1 cellular context compared by ENCODE assay signal in the genomic region with DNA sequence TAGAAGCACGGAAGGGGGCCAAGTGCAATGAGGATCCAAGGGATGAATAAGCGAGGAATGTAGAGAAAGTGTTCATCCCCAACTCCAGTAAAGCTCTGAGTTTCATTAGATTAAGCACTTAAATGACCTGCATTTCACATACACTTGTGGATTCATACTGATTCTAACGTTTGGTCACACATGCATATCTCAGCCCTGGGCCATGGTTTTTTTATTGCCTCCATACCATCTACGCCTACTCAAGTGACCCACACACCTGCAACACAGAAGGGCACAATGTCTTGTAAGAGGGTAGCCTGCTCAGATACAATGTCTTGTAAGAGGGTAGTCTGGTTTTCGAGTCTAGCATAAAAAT.
A peak's percentile ranks its signal among the peaks of the same experiment; 100 is the strongest.
TF ChIP-seq lines count a peak whose summit lies in the region.

No MANE protein-coding gene starts in this region.

TF ChIP-seq in HepG2, 621 proteins besides CTCF, POLR2A, EP300 and RAD21:
- 0 out of 2 replicates have a peak, but pooled peaks have one; percentile 56 for TF ChIP-seq KLF11 (CRISPR knock-in tag; IDR thresholded peaks at IDR 0.05)
- TF ChIP-seq NFATC3 (CRISPR knock-in tag; IDR thresholded peaks at IDR 0.05) = 0 out of 2 replicates have a peak, but pooled peaks have one; percentile 43
- TF ChIP-seq CCDC6 (CRISPR knock-in tag; IDR thresholded peaks at IDR 0.05) = 0 out of 2 replicates have a peak, but pooled peaks have one; percentile 14
- TF ChIP-seq MXD4 (CRISPR knock-in tag; IDR thresholded peaks at IDR 0.05) = peak; percentile 10; the same call in 1 of the 2 replicates
- TF ChIP-seq SIX4 (CRISPR knock-in tag; IDR thresholded peaks at IDR 0.05) = no peak
- no peak for TF ChIP-seq MATR3 (CRISPR knock-in tag; IDR thresholded peaks at IDR 0.05)
- no peak for TF ChIP-seq SRY (CRISPR knock-in tag; IDR thresholded peaks at IDR 0.05)
- 0 out of 2 replicates have a peak, but pooled peaks have one; percentile 20 for TF ChIP-seq NFIB (CRISPR knock-in tag; IDR thresholded peaks at IDR 0.05; ENCODE audit: borderline replicate concordance)
- no peak for TF ChIP-seq ZNF781 (CRISPR knock-in tag; IDR thresholded peaks at IDR 0.05; ENCODE audit: borderline replicate concordance, not compliant biosample characterization)
- TF ChIP-seq, protein P1, sequence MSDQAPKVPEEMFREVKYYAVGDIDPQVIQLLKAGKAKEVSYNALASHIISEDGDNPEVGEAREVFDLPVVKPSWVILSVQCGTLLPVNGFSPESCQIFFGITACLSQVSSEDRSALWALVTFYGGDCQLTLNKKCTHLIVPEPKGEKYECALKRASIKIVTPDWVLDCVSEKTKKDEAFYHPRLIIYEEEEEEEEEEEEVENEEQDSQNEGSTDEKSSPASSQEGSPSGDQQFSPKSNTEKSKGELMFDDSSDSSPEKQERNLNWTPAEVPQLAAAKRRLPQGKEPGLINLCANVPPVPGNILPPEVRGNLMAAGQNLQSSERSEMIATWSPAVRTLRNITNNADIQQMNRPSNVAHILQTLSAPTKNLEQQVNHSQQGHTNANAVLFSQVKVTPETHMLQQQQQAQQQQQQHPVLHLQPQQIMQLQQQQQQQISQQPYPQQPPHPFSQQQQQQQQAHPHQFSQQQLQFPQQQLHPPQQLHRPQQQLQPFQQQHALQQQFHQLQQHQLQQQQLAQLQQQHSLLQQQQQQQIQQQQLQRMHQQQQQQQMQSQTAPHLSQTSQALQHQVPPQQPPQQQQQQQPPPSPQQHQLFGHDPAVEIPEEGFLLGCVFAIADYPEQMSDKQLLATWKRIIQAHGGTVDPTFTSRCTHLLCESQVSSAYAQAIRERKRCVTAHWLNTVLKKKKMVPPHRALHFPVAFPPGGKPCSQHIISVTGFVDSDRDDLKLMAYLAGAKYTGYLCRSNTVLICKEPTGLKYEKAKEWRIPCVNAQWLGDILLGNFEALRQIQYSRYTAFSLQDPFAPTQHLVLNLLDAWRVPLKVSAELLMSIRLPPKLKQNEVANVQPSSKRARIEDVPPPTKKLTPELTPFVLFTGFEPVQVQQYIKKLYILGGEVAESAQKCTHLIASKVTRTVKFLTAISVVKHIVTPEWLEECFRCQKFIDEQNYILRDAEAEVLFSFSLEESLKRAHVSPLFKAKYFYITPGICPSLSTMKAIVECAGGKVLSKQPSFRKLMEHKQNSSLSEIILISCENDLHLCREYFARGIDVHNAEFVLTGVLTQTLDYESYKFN (CRISPR knock-in tag; conservative IDR thresholded peaks at IDR 0.05) = no peak
- TF ChIP-seq ZNF383 (CRISPR knock-in tag; IDR thresholded peaks at IDR 0.05; ENCODE audit: borderline replicate concordance) = no peak
- TF ChIP-seq, protein P2, sequence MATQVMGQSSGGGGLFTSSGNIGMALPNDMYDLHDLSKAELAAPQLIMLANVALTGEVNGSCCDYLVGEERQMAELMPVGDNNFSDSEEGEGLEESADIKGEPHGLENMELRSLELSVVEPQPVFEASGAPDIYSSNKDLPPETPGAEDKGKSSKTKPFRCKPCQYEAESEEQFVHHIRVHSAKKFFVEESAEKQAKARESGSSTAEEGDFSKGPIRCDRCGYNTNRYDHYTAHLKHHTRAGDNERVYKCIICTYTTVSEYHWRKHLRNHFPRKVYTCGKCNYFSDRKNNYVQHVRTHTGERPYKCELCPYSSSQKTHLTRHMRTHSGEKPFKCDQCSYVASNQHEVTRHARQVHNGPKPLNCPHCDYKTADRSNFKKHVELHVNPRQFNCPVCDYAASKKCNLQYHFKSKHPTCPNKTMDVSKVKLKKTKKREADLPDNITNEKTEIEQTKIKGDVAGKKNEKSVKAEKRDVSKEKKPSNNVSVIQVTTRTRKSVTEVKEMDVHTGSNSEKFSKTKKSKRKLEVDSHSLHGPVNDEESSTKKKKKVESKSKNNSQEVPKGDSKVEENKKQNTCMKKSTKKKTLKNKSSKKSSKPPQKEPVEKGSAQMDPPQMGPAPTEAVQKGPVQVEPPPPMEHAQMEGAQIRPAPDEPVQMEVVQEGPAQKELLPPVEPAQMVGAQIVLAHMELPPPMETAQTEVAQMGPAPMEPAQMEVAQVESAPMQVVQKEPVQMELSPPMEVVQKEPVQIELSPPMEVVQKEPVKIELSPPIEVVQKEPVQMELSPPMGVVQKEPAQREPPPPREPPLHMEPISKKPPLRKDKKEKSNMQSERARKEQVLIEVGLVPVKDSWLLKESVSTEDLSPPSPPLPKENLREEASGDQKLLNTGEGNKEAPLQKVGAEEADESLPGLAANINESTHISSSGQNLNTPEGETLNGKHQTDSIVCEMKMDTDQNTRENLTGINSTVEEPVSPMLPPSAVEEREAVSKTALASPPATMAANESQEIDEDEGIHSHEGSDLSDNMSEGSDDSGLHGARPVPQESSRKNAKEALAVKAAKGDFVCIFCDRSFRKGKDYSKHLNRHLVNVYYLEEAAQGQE (IDR thresholded peaks at IDR 0.05; ENCODE audit: borderline replicate concordance in 1 of 2, low read depth in 1 of 2, low read length in 2 of 2) = no peak
